8 cellular contexts compared by ENCODE assay signal in genomic region chr19:48970923-48971395, GRCh38. TPM values are rescaled to one million over a fixed set of nuclear protein-coding genes. Genes with fewer than 3 reads are reported as not detected.
DNase-seq lines count a peak whose midpoint lies in the region; ATAC-seq and TF ChIP-seq lines count a peak whose summit lies in the region.

No MANE protein-coding gene starts in this region.

- no peaks in the 10 kb centered on the region for H3K36me3 ChIP-seq in hepatocyte (replicated peaks; ENCODE audit: insufficient read depth, low read depth)

- H3K79me2 ChIP-seq in hepatocyte = peaks cover 13% of the 10 kb centered on the region

- no peak overlapping the region for H3K4me3 ChIP-seq in hepatocyte

- no peak for ATAC-seq in GM21825 (IDR thresholded peaks at IDR 0.05; ENCODE audit: unreplicated experiment)

- no peaks in the 10 kb centered on the region for H3K4me1 ChIP-seq in hepatocyte (ENCODE audit: insufficient read depth)

- no peak overlapping the region for H3K4me2 ChIP-seq in hepatocyte

- H2AFZ ChIP-seq in hepatocyte = no peak overlapping the region

- no peaks in the 10 kb centered on the region for H3K9me3 ChIP-seq in hepatocyte (ENCODE audit: low read depth)

- H3K27me3 ChIP-seq in hepatocyte = no peaks in the 10 kb centered on the region

- TF ChIP-seq CTCF in hepatocyte (IDR thresholded peaks at IDR 0.05; ENCODE audit: poor library complexity) = peak; percentile 92

- DNase-seq in GDM1 (lab: John Stamatoyannopoulos, UW) = peak; percentile 72
- DNase-seq in NCI-H1092 (lab: John Stamatoyannopoulos, UW) = peak; percentile 29
- DNase-seq in T-helper 22 cell (ENCODE audit: low read depth) = peak; percentile 42
- DNase-seq in anterior cingulate cortex (lab: John Stamatoyannopoulos, UW) = peak in 53 of 58 donors; percentile 7 to 86 (median 51)
- DNase-seq in hepatocyte (ENCODE audit: low spot score) = peak; percentile 93
- DNase-seq in stimulated activated CD4-positive, alpha-beta T cell treated with anti-CD3 and anti-CD28 coated beads, Interleukin-12 subunit alpha, Interleukin-12 subunit beta, amount 100 ng/mL, for 4 hours = peak; percentile 88
- DNase-seq in GM19240 (ENCODE audit: insufficient read length, low spot score) = no peak

- H4K20me1 ChIP-seq in hepatocyte (ENCODE audit: insufficient read depth, poor library complexity, severe bottlenecking) = peaks cover 14% of the 10 kb centered on the region

- H3K27ac ChIP-seq in hepatocyte = no peak overlapping the region

- H3K9me2 ChIP-seq in hepatocyte (replicated peaks; ENCODE audit: insufficient read depth) = no peaks in the 10 kb centered on the region

- 28% methylated on average over 19 of the region's 19 CpGs for WGBS in hepatocyte (ENCODE audit: low lambda C conversion rate, missing lambda C conversion rate)

RNA-seq across cellular contexts. Expression of gene FTL, which starts 5.8 kb away (rescaled TPM):
- total RNA-seq in hepatocyte = 8,878 and 9,969 TPM in 2 replicates
- polyA plus RNA-seq in hepatocyte = 13,723 and 15,987 TPM in 2 replicates

RNA-seq across cellular contexts. Expression of gene BAX, which starts 16.3 kb away (rescaled TPM):
- total RNA-seq in hepatocyte = 76.4 and 77.3 TPM in 2 replicates
- 106 and 116 TPM in 2 replicates for polyA plus RNA-seq in hepatocyte

RNA-seq across cellular contexts. Expression of gene GYS1, which starts 22.1 kb away (rescaled TPM):
- 29.2 and 37.4 TPM in 2 replicates for total RNA-seq in hepatocyte
- 45.9 and 54.8 TPM in 2 replicates for polyA plus RNA-seq in hepatocyte

RNA-seq across cellular contexts. Expression of gene RUVBL2, which starts 22.7 kb away (rescaled TPM):
- total RNA-seq in hepatocyte = 62.9 and 72.1 TPM in 2 replicates
- 79.6 and 84.9 TPM in 2 replicates for polyA plus RNA-seq in hepatocyte

RNA-seq across cellular contexts. Expression of gene DHDH, which starts 37.5 kb away (rescaled TPM):
- 0.72 and 3.7 TPM in 2 replicates for total RNA-seq in hepatocyte
- 1.5 and 2.9 TPM in 2 replicates for polyA plus RNA-seq in hepatocyte
